Comparison of ENCODE assay signal across 16 cellular contexts in genomic region chr6:98669371-98669770, GRCh38.
DNase-seq lines count a peak whose midpoint lies in the region.
"Had no signal": no experiment of that assay in that cellular context is flagged by ENCODE, and none has a peak within 500 bp of the region (broad histone marks: within the 10 kb centered on the region; RNA-seq: fewer than 3 reads in every experiment).

No MANE protein-coding gene starts in this region.

- DNase-seq in DMS53 treated with DMSO at 0.1 percent for 48 hours (lab: John Stamatoyannopoulos, UW; ENCODE audit: unreplicated experiment) (peak; percentile 56), NCI-H1105 (lab: John Stamatoyannopoulos, UW) (peak; percentile 45), astrocyte of the hippocampus (ENCODE audit: low read depth, low spot score) (peak; percentile 31), pons (ENCODE audit: low spot score) (peak; percentile 50), cerebellar nuclear complex (lab: John Stamatoyannopoulos, UW) (no peak), DMS 273 treated with DMSO at 0.1 percent for 48 hours (lab: John Stamatoyannopoulos, UW) (no peak)
- no peak for DNase-seq in activated naive CD4-positive, alpha-beta T cell (lab: John Stamatoyannopoulos, UW)
- DNase-seq: BE2C; CD8-positive, alpha-beta T cell; H7; MG63; NCI-H1092 treated with DMSO at 0.1 percent for 48 hours; NCI-H2171; NCI-H526; PC-9; T-cell had no signal

Comparison
In these comparisons a context has a peak if more than half of its experiments do, and no peak if none do; other contexts are left out.
1. DNase-seq: peak in DMS53 treated with DMSO at 0.1 percent for 48 hours (single experiment), NCI-H1105 (single experiment), astrocyte of the hippocampus (single experiment) and pons (single experiment); none in activated naive CD4-positive, alpha-beta T cell (0 of 4), cerebellar nuclear complex (0 of 2) and DMS 273 treated with DMSO at 0.1 percent for 48 hours (single experiment).